ENCODE assay signal across 8 cellular contexts in the genomic region with DNA sequence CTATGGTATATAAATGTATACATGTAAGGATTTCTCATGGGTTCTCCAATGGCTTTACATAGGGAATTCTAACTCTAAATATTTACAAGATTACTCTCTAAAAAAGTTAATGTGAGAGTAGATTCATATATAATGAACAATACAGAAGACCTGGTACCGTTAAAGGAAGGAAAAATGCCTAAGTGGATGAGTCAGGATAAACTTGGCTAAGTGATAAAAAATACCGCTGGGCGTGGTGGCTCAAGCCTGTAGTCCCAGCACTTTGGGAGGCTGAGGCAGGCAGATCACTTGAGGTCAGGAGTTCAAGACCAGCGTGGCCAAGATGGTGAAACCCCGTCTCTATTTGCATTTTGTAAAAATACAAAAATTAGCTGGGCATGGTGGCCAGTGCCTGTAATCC.
A peak's percentile ranks its signal among the peaks of the same experiment; 100 is the strongest.
DNase-seq lines count a peak whose midpoint lies in the region; ATAC-seq and TF ChIP-seq lines count a peak whose summit lies in the region.
"Not testable (repeated sequence)": the region's sequence is repeated elsewhere in the genome, so short reads cannot be mapped to it uniquely, and the experiment has no call there.

No MANE protein-coding gene starts in this region.

- not testable (repeated sequence) for TF ChIP-seq CTCF in MCF 10A (IDR thresholded peaks at IDR 0.05; ENCODE audit: unreplicated experiment)

- peaks cover 21% of the 10 kb centered on the region for H3K4me1 ChIP-seq in GM23248 (ENCODE audit: insufficient read depth)

- ATAC-seq in SK-N-SH treated with all-trans-retinoic acid at 6 μM for 48 hours = peak; percentile 47

- not testable (repeated sequence) for H3K4me3 ChIP-seq in GM23248; skeletal muscle cell (ENCODE audit: low read depth, low read length)

- POLR2A ChIA-PET in MCF 10A (lab: Yijun Ruan, JAX) = interaction anchor here (0.6 to 1.0 kb wide), 2 partner anchors 9 to 1435 kb away, joined by 3 read pairs; no protein-coding TSS in a partner anchor

- in situ Hi-C loops in GM23248 (cut with MboI) = not testable (repeated sequence)

- peak overlapping the region; percentile 36 for H3K4me3 Mint-ChIP-seq in MCF 10A (ENCODE audit: unreplicated experiment)

- H3K4me2 ChIP-seq in GM23248 (ENCODE audit: unreplicated experiment) = peak overlapping the region; percentile 59

- not testable (repeated sequence) for H2AFZ ChIP-seq in GM23248

- H3K36me3 ChIP-seq in GM23248 (ENCODE audit: low read depth) = not testable (repeated sequence)

- WGBS in GM23248 (ENCODE audit: low coverage in 1 of 2, low lambda C conversion rate in 2 of 2, missing lambda C conversion rate in 2 of 2), 2 experiments = 67 to 71% methylated on average over 5 of the region's 5 CpGs

- not testable (repeated sequence) for H3K4me1 Mint-ChIP-seq in MCF 10A (ENCODE audit: insufficient read depth, unreplicated experiment)

- peak overlapping the region; percentile 81 for H3K27ac Mint-ChIP-seq in MCF 10A (ENCODE audit: low read depth, unreplicated experiment)

- H3K9ac ChIP-seq in GM23248 = not testable (repeated sequence)

- CTCF ChIA-PET in MCF 10A (lab: Yijun Ruan, JAX) = not testable (repeated sequence)

- peak; percentile 88 for DNase-seq in A172 (ENCODE audit: low spot score)
- peak; percentile 30 for DNase-seq in GM23248
- peak; percentile 82 for DNase-seq in M059J (ENCODE audit: low read depth)
- DNase-seq in MCF 10A (ENCODE audit: unreplicated experiment) = peak; percentile 40
- peak; percentile 42 for DNase-seq in fibroblast of gingiva (ENCODE audit: low read depth)
- DNase-seq in hepatic stellate cell (ENCODE audit: low spot score) = peak; percentile 4
- peak; percentile 46 for DNase-seq in skeletal muscle cell (ENCODE audit: low read depth)

- not testable (repeated sequence) for H3K27me3 ChIP-seq in GM23248 (replicated peaks; ENCODE audit: insufficient read depth)

- not testable (repeated sequence) for H4K20me1 ChIP-seq in GM23248 (ENCODE audit: insufficient read depth)

- not testable (repeated sequence) for H3K27me3 Mint-ChIP-seq in MCF 10A (ENCODE audit: insufficient read depth, unreplicated experiment)

- H3K27ac ChIP-seq in GM23248 = peak overlapping the region; percentile 95

- peaks cover 22% of the 10 kb centered on the region for H3F3A ChIP-seq in GM23248 (ENCODE audit: insufficient read depth)

- intact Hi-C loops in MCF 10A (cut with micrococcal nuclease) = loop anchor here (5.0 kb wide), 2 partner anchors 635 to 655 kb away; no protein-coding TSS in a partner anchor

- H3K36me3 Mint-ChIP-seq in MCF 10A (ENCODE audit: insufficient read depth, unreplicated experiment) = not testable (repeated sequence)

- BruUV-seq in MCF 10A (replicated peaks; lab: Mats Ljungman, UMichigan) = not testable (repeated sequence)

- H3K79me2 ChIP-seq in GM23248 (ENCODE audit: insufficient read depth) = not testable (repeated sequence)

- not testable (repeated sequence) for H3K9me3 Mint-ChIP-seq in MCF 10A (ENCODE audit: unreplicated experiment)

- H3K9me3 ChIP-seq in GM23248 (ENCODE audit: low read depth) = not testable (repeated sequence)

- H3K9me2 ChIP-seq in GM23248 (ENCODE audit: insufficient read depth) = not testable (repeated sequence)

Comparison
In these comparisons a context has a peak if more than half of its experiments do, and no peak if none do; other contexts are left out.
1. DNase-seq: peak in every context shown above with its lines; median percentile 88 in A172; 82 in M059J; 46 in skeletal muscle cell; 42 in fibroblast of gingiva; 40 in MCF 10A; 30 in GM23248; 4 in hepatic stellate cell.